Comparison of ENCODE assay signal across 23 cellular contexts in the genomic region with DNA sequence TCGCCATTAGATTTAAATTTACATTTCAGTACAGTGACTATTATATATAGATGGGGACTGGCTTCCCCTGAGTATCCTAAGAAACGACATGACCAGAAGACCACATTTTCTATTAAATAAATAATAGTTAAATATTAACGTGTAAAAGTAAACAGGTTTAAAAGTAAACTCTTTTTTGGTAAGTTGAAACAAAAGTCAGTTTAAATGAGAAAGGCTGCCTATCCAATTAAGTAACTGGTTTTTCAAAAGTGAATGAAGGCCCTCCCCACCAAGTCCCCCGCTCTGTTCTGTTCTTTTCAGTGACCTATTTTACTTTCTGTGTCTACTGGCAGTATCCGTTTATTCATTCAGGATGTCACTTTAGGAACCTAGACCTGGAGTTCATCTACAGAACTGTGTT. TPM values are rescaled to one million over a fixed set of nuclear protein-coding genes. Genes with fewer than 3 reads are reported as not detected.
DNase-seq lines count a peak whose midpoint lies in the region; ATAC-seq and TF ChIP-seq lines count a peak whose summit lies in the region.
"Had no signal": no experiment of that assay in that cellular context is flagged by ENCODE, and none has a peak within 500 bp of the region (broad histone marks: within the 10 kb centered on the region; RNA-seq: fewer than 3 reads in every experiment).

No MANE protein-coding gene starts in this region.

- H3K4me3 Mint-ChIP-seq in MCF 10A (ENCODE audit: unreplicated experiment), result no peak overlapping the region
- H3K4me3 Mint-ChIP-seq: CD4-positive, CD25-positive, alpha-beta regulatory T cell; H9 had no signal

- H3K9me3 Mint-ChIP-seq in MCF 10A (ENCODE audit: unreplicated experiment), result no peaks in the 10 kb centered on the region
- H3K9me3 Mint-ChIP-seq: CD4-positive, CD25-positive, alpha-beta regulatory T cell; H9 had no signal

- intact Hi-C loops in dorsolateral prefrontal cortex (cut with DNase I), result loop anchor here in 1 of 2 donors (10.0 kb wide), 1 partner anchor 108 kb away; no protein-coding TSS in a partner anchor
- intact Hi-C loops in right lobe of liver (cut with DNase I), result no loop called here
- intact Hi-C loops in MCF 10A (cut with micrococcal nuclease), result no loop called here
- intact Hi-C loops in spleen (cut with DNase I; ENCODE audit: low total_unique reads), result no loop called here

- CTCF ChIA-PET in MCF 10A (lab: Yijun Ruan, JAX), result interaction anchor here (0.6 kb wide), 2 partner anchors 26 to 532 kb away, joined by 3 to 5 read pairs; no protein-coding TSS in a partner anchor

- H3K27ac ChIP-seq in 22Rv1 (peak overlapping the region; percentile 24), dorsolateral prefrontal cortex (peak overlapping the region in 34 of 59 donors; percentile 2 to 74 (median 41)), right lobe of liver (no peak overlapping the region), spleen (no peak overlapping the region)
- H3K27ac ChIP-seq: BLaER1, GM23248, PC-9, SJCRH30 had no signal

- BruUV-seq in MCF 10A (replicated peaks; lab: Mats Ljungman, UMichigan), result no TSS peak

- peaks cover 13% of the 10 kb centered on the region for H3K36me3 Mint-ChIP-seq in MCF 10A (ENCODE audit: insufficient read depth, unreplicated experiment)
- H3K36me3 Mint-ChIP-seq: CD4-positive, CD25-positive, alpha-beta regulatory T cell had no signal

- peaks cover 0 to 60% (median 16%) of the 10 kb centered on the region in 4 donors for H3K4me1 ChIP-seq in right lobe of liver
- peaks cover 8 to 92% (median 54%) of the 10 kb centered on the region in 6 donors for H3K4me1 ChIP-seq in spleen
- H3K4me1 ChIP-seq: BLaER1, SJCRH30 had no signal

- H3K27me3 ChIP-seq in dorsolateral prefrontal cortex (no peaks in the 10 kb centered on the region), right lobe of liver (no peaks in the 10 kb centered on the region), spleen (replicated peaks in 1 of 7) (no peaks in the 10 kb centered on the region)
- H3K27me3 ChIP-seq: BLaER1, SJCRH30 had no signal

- no peaks in the 10 kb centered on the region for H3K9me3 ChIP-seq in right lobe of liver
- no peaks in the 10 kb centered on the region for H3K9me3 ChIP-seq in spleen
- H3K9me3 ChIP-seq: SJCRH30 had no signal

- DNase-seq in dorsolateral prefrontal cortex (no peak), right lobe of liver (no peak), putamen (ENCODE audit: low spot score) (peak; percentile 35), MCF 10A (ENCODE audit: unreplicated experiment) (no peak), spleen (no peak)
- DNase-seq in stimulated activated CD4-positive, alpha-beta T cell treated with anti-CD3 and anti-CD28 coated beads, Interleukin-4, amount 100 ng/mL, for 4 hours, result no peak
- DNase-seq: CD4-positive, CD25-positive, alpha-beta regulatory T cell; DMS53; GM23248; H9; Kasumi-1; NCI-H2029; NCI-H446; NCI-H524 treated with DMSO at 0.1 percent for 48 hours; NCI-H82; NK-92 treated with Interleukin-12 subunit alpha and Interleukin-12 subunit beta, amount 100 ng/mL, for 24 hours; PC-9; SJCRH30 had no signal

- no peak for TF ChIP-seq CTCF in 22Rv1 (IDR thresholded peaks at IDR 0.05)
- no peak for TF ChIP-seq CTCF in dorsolateral prefrontal cortex (IDR thresholded peaks at IDR 0.05 in 54 of 56, conservative IDR thresholded peaks at IDR 0.05 in 2 of 56; ENCODE audit: low read depth in 1 of 56, partially characterized antibody in 56 of 56)
- no peak for TF ChIP-seq CTCF in right lobe of liver (IDR thresholded peaks at IDR 0.05)
- no peak for TF ChIP-seq CTCF in MCF 10A (IDR thresholded peaks at IDR 0.05; ENCODE audit: unreplicated experiment)
- no peak for TF ChIP-seq CTCF in spleen (IDR thresholded peaks at IDR 0.05 in 8 of 11, conservative IDR thresholded peaks at IDR 0.05 in 3 of 11)

- POLR2A ChIA-PET in MCF 10A (lab: Yijun Ruan, JAX), result interaction anchor here (0.7 kb wide), 2 partner anchors 11 to 30 kb away, joined by 3 read pairs; no protein-coding TSS in a partner anchor

- no peak overlapping the region for H3K27ac Mint-ChIP-seq in MCF 10A (ENCODE audit: low read depth, unreplicated experiment)
- H3K27ac Mint-ChIP-seq: H9 had no signal

- H3K4me1 Mint-ChIP-seq in MCF 10A (ENCODE audit: insufficient read depth, unreplicated experiment), result peaks cover 29% of the 10 kb centered on the region

- 34% methylated on average over 5 of the region's 5 CpGs for WGBS in right lobe of liver (ENCODE audit: insufficient coverage, low coverage, low lambda C conversion rate, missing lambda C conversion rate)
- 78 to 84% (median 82%) methylated on average over 5 of the region's 5 CpGs for WGBS in spleen, 5 donors

- ATAC-seq in right lobe of liver, result peak; percentile 55 to 90 (median 68)
- ATAC-seq in activated CD4-positive, CD25-positive, alpha-beta regulatory T cell treated with anti-CD3 and anti-CD28 coated beads, Interleukin-2, amount 50 U/mL, for 24 hours, result no peak
- ATAC-seq: K562, Right ventricle myocardium inferior had no signal

- no peaks in the 10 kb centered on the region for H3K27me3 Mint-ChIP-seq in MCF 10A (ENCODE audit: insufficient read depth, unreplicated experiment)
- H3K27me3 Mint-ChIP-seq: CD4-positive, CD25-positive, alpha-beta regulatory T cell had no signal

- no peak for TF ChIP-seq POLR2A in right lobe of liver (IDR thresholded peaks at IDR 0.05)
- no peak for TF ChIP-seq POLR2A in spleen (IDR thresholded peaks at IDR 0.05)

- H3K36me3 ChIP-seq in right lobe of liver (no peaks in the 10 kb centered on the region), spleen (peaks cover 0 to 8% (median 0%) of the 10 kb centered on the region in 6 donors)

- peak overlapping the region in 30 of 59 donors; percentile 2 to 90 (median 24) for H3K4me3 ChIP-seq in dorsolateral prefrontal cortex
- H3K4me3 ChIP-seq in right lobe of liver, result no peak overlapping the region
- no peak overlapping the region for H3K4me3 ChIP-seq in spleen
- H3K4me3 ChIP-seq: BLaER1, GM23248, K562, PC-9, SJCRH30 had no signal

RNA-seq across cellular contexts. Expression of gene QKI, which starts 32.0 kb away (rescaled TPM):
- total RNA-seq in dorsolateral prefrontal cortex (1,000 to 10,000 TPM in 8 of 120 experiments, 100 to 1,000 TPM in 112; 292 to 1,535 (median 581) TPM), right lobe of liver (10 to 100 TPM; 47.6 to 80.8 (median 76.3) TPM), MCF 10A (2022) (272 and 295 TPM in 2 replicates), spleen (100 to 1,000 TPM; 143 to 217 (median 195) TPM)
- polyA plus RNA-seq in spleen, result 10 to 100 TPM; 11.3 to 32.3 (median 16.8) TPM

Comparison
In these comparisons a context has a peak if more than half of its experiments do, and no peak if none do; other contexts are left out.
1. H3K27ac ChIP-seq: peak in 22Rv1 (single experiment) and dorsolateral prefrontal cortex (34 of 59); none in right lobe of liver (0 of 3) and spleen (0 of 8).
2. H3K4me3 ChIP-seq: peak in dorsolateral prefrontal cortex (30 of 59); none in right lobe of liver (0 of 3) and spleen (0 of 8).
3. ATAC-seq: peak in right lobe of liver (4 of 4); none in activated CD4-positive, CD25-positive, alpha-beta regulatory T cell treated with anti-CD3 and anti-CD28 coated beads, Interleukin-2, amount 50 U/mL, for 24 hours (0 of 2).